7 cellular contexts compared by ENCODE assay signal in genomic region chr5:159010611-159011497, GRCh38.
A peak's percentile ranks its signal among the peaks of the same experiment; 100 is the strongest.
DNase-seq lines count a peak whose midpoint lies in the region; ATAC-seq lines count a peak whose summit lies in the region.

No MANE protein-coding gene starts in this region.

- no peaks in the 10 kb centered on the region for H3K36me3 ChIP-seq in mucosa of rectum (ENCODE audit: control insufficient read depth in 2 of 2, insufficient read depth in 2 of 2, low read length in 2 of 2)

- peaks cover 45% of the 10 kb centered on the region for H3K27me3 Mint-ChIP-seq in T-helper 17 cell

- H3K36me3 Mint-ChIP-seq in T-helper 17 cell (ENCODE audit: low read depth), result peaks cover 4% of the 10 kb centered on the region
- no peaks in the 10 kb centered on the region for H3K36me3 Mint-ChIP-seq in stimulated activated effector memory CD8-positive, alpha-beta T cell treated with anti-CD3 and anti-CD28 coated beads, Interleukin-12 subunit alpha, Interleukin-12 subunit beta, amount 100 ng/mL, for 72 hours

- no peaks in the 10 kb centered on the region for H3K4me1 Mint-ChIP-seq in T-helper 17 cell
- no peaks in the 10 kb centered on the region for H3K4me1 Mint-ChIP-seq in stimulated activated effector memory CD8-positive, alpha-beta T cell treated with anti-CD3 and anti-CD28 coated beads, Interleukin-12 subunit alpha, Interleukin-12 subunit beta, amount 100 ng/mL, for 72 hours

- peak overlapping the region; percentile 3 to 13 for H3K27ac ChIP-seq in mucosa of rectum (ENCODE audit: low read depth in 2 of 2, low read length in 2 of 2)

- H3K9me3 Mint-ChIP-seq in stimulated activated effector memory CD8-positive, alpha-beta T cell treated with anti-CD3 and anti-CD28 coated beads, Interleukin-12 subunit alpha, Interleukin-12 subunit beta, amount 100 ng/mL, for 72 hours, result no peaks in the 10 kb centered on the region

- no peak for DNase-seq in T-helper 17 cell
- no peak for DNase-seq in stimulated activated effector memory CD8-positive, alpha-beta T cell treated with anti-CD3 and anti-CD28 coated beads, Interleukin-12 subunit alpha, Interleukin-12 subunit beta, amount 100 ng/mL, for 72 hours (ENCODE audit: low spot score in 2 of 2)
- DNase-seq in kidney glomerular epithelial cell (lab: John Stamatoyannopoulos, UW), result no peak
- DNase-seq in DMS 273 (lab: John Stamatoyannopoulos, UW; ENCODE audit: unreplicated experiment), result no peak

- H3K4me1 ChIP-seq in mucosa of rectum (ENCODE audit: control insufficient read depth in 2 of 2, insufficient read depth in 2 of 2, low read length in 2 of 2), result peaks cover 0 to 2% of the 10 kb centered on the region in 2 donors

- peak overlapping the region; percentile 39 for H3K4me3 Mint-ChIP-seq in T-helper 17 cell
- no peak overlapping the region for H3K4me3 Mint-ChIP-seq in stimulated activated effector memory CD8-positive, alpha-beta T cell treated with anti-CD3 and anti-CD28 coated beads, Interleukin-12 subunit alpha, Interleukin-12 subunit beta, amount 100 ng/mL, for 72 hours

- H3K9ac ChIP-seq in mucosa of rectum (ENCODE audit: low read depth in 1 of 2, low read length in 2 of 2), result no peak overlapping the region

- H3K27me3 ChIP-seq in mucosa of rectum (ENCODE audit: control insufficient read depth in 2 of 2, insufficient read depth in 2 of 2, low read length in 2 of 2), result no peaks in the 10 kb centered on the region

- peak overlapping the region; percentile 27 for H3K27ac Mint-ChIP-seq in T-helper 17 cell
- H3K27ac Mint-ChIP-seq in stimulated activated effector memory CD8-positive, alpha-beta T cell treated with anti-CD3 and anti-CD28 coated beads, Interleukin-12 subunit alpha, Interleukin-12 subunit beta, amount 100 ng/mL, for 72 hours, result no peak overlapping the region

- H3K9me3 ChIP-seq in T-helper 17 cell (ENCODE audit: control insufficient read depth, low read length, poor library complexity, severe bottlenecking), result no peaks in the 10 kb centered on the region
- no peaks in the 10 kb centered on the region for H3K9me3 ChIP-seq in mucosa of rectum (ENCODE audit: control insufficient read depth in 2 of 2, low read length in 2 of 2)

- H3K4me3 ChIP-seq in mucosa of rectum (ENCODE audit: low read length in 2 of 2), result peak overlapping the region; percentile 6 to 18

- ATAC-seq in GM18907 (IDR thresholded peaks at IDR 0.05; ENCODE audit: unreplicated experiment) (peak; percentile 96), HG02759 (IDR thresholded peaks at IDR 0.05; ENCODE audit: unreplicated experiment) (peak; percentile 93), T-helper 17 cell (peak; percentile 33)
- ATAC-seq in stimulated activated effector memory CD8-positive, alpha-beta T cell treated with anti-CD3 and anti-CD28 coated beads, Interleukin-12 subunit alpha, Interleukin-12 subunit beta, amount 100 ng/mL, for 72 hours, result no peak
